In the genomic region with DNA sequence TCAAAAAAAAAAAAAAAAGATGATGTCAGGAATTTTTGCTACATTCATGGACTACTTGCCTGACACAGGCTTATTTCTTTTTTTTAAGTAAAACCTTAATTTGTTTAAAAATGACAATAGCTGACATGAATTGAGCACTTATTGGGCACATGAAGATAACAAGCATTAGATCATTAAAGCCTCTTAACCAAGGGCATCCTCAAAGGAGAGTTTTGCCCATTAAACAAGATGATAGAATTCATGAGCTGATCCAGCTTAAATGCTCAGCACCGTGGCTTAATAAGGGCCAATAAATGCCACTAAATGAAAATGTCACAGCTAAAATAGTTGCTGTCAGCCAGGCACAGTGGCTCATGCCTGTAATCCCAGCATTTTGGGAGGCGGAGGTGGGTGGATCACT, we compare ENCODE assay signal across 29 cellular contexts. TPM values are rescaled to one million over a fixed set of nuclear protein-coding genes. Genes with fewer than 3 reads are reported as not detected.
DNase-seq lines count a peak whose midpoint lies in the region; ATAC-seq, FAIRE-seq and TF ChIP-seq lines count a peak whose summit lies in the region.
"Had no signal": no experiment of that assay in that cellular context is flagged by ENCODE, and none has a peak within 500 bp of the region (broad histone marks: within the 10 kb centered on the region; RNA-seq: fewer than 3 reads in every experiment).

No MANE protein-coding gene starts in this region.

- 100% methylated on average over 2 of the region's 2 CpGs for WGBS in mesenchymal stem cell

- no peak overlapping the region for H4K91ac ChIP-seq in mesenchymal stem cell (ENCODE audit: low read length)

- H2BK15ac ChIP-seq in mesenchymal stem cell (ENCODE audit: low read depth, poor library complexity, severe bottlenecking) = no peak overlapping the region

- TF ChIP-seq CTCF in D721Med (IDR thresholded peaks at IDR 0.05; ENCODE audit: insufficient read depth, missing control alignments) (no peak), gastrocnemius medialis (IDR thresholded peaks at IDR 0.05 in 4 of 5, conservative IDR thresholded peaks at IDR 0.05 in 1 of 5) (no peak)

- H2BK5ac ChIP-seq in mesenchymal stem cell (ENCODE audit: low read depth, low read length, poor library complexity, severe bottlenecking) = no peak overlapping the region

- ATAC-seq in gastrocnemius medialis = no peak

- TF ChIP-seq POLR2A in gastrocnemius medialis (IDR thresholded peaks at IDR 0.05) = no peak

- DNase-seq in NCI-H82 (lab: John Stamatoyannopoulos, UW) (peak; percentile 52), NCI-H82 treated with DMSO at 0.1 percent for 48 hours (lab: John Stamatoyannopoulos, UW; ENCODE audit: unreplicated experiment) (no peak), D721Med (ENCODE audit: insufficient read length, low spot score) (peak; percentile 51), mesenchymal stem cell (no peak), posterior cingulate gyrus (no peak), gastrocnemius medialis (no peak)
- no peak for DNase-seq in stimulated activated CD4-positive, alpha-beta T cell treated with anti-CD3 and anti-CD28 coated beads, Interleukin-2, amount 100 ng/mL, for 24 hours
- DNase-seq: ACHN; BE2C; C1 segment of cervical spinal cord; CD4-positive, alpha-beta memory T cell; CD4-positive, CD25-positive, alpha-beta regulatory T cell; CD8-positive, alpha-beta memory T cell; COR-L47; DMS 273 treated with DMSO at 0.1 percent for 48 hours; DMS153; DMS53; DMS79; DND-41; GF-D8 had no signal

- no peak overlapping the region for H3K9ac ChIP-seq in mesenchymal stem cell (ENCODE audit: low read length)
- H3K9ac ChIP-seq: BLaER1 had no signal

- intact Hi-C loops in posterior cingulate gyrus (cut with DNase I) (no loop called here), gastrocnemius medialis (cut with DNase I; ENCODE audit: low total_unique reads) (no loop called here)

- no peak overlapping the region for H3K4me2 ChIP-seq in mesenchymal stem cell (ENCODE audit: low read length, poor library complexity, severe bottlenecking)
- H3K4me2 ChIP-seq: BLaER1 had no signal

- no peak overlapping the region for H2AFZ ChIP-seq in mesenchymal stem cell (ENCODE audit: low read depth, low read length)

- no peak overlapping the region for H3K14ac ChIP-seq in mesenchymal stem cell (ENCODE audit: low read length in 2 of 2)

- no peak overlapping the region for H3K4me3 ChIP-seq in mesenchymal stem cell (ENCODE audit: insufficient read depth in 1 of 2, low read depth in 1 of 2, low read length in 2 of 2)
- no peak overlapping the region for H3K4me3 ChIP-seq in gastrocnemius medialis
- H3K4me3 ChIP-seq: BLaER1 had no signal

- H3K9me3 ChIP-seq in mesenchymal stem cell (ENCODE audit: control insufficient read depth, low read length) = no peaks in the 10 kb centered on the region
- H3K9me3 ChIP-seq in gastrocnemius medialis = no peaks in the 10 kb centered on the region
- H3K9me3 ChIP-seq: BE2C, BLaER1 had no signal

- H3K36me3 ChIP-seq in mesenchymal stem cell (ENCODE audit: control insufficient read depth in 1 of 2, insufficient read depth in 2 of 2, low read depth in 1 of 2, low read length in 2 of 2) (peaks cover 0 to 2% of the 10 kb centered on the region in 2 experiments), gastrocnemius medialis (no peaks in the 10 kb centered on the region)
- H3K36me3 ChIP-seq: BE2C, BLaER1 had no signal

- in situ Hi-C loops in gastrocnemius medialis (cut with MboI; ENCODE audit: low sequenced_read_pairs in 4 of 4) = no loop called here

- no peak overlapping the region for H4K8ac ChIP-seq in mesenchymal stem cell (ENCODE audit: low read length)

- H3K27me3 ChIP-seq in mesenchymal stem cell (ENCODE audit: control insufficient read depth in 1 of 2, insufficient read depth in 1 of 2, low read length in 2 of 2) = no peaks in the 10 kb centered on the region
- H3K27me3 ChIP-seq in gastrocnemius medialis = no peaks in the 10 kb centered on the region
- H3K27me3 ChIP-seq: BE2C, BLaER1 had no signal

- H2BK12ac ChIP-seq in mesenchymal stem cell (ENCODE audit: low read length in 2 of 2) = no peak overlapping the region

- no peak overlapping the region for H2AK5ac ChIP-seq in mesenchymal stem cell (ENCODE audit: low read length, severe bottlenecking)

- H3K23ac ChIP-seq in mesenchymal stem cell (ENCODE audit: low read length in 2 of 2) = no peak overlapping the region

- H3K4me1 ChIP-seq in mesenchymal stem cell (ENCODE audit: control insufficient read depth, insufficient read depth, low read depth, low read length) = peaks cover 23% of the 10 kb centered on the region
- no peaks in the 10 kb centered on the region for H3K4me1 ChIP-seq in gastrocnemius medialis
- H3K4me1 ChIP-seq: BE2C had no signal

- FAIRE-seq in D721Med (lab: Jason Lieb, UNC) = no peak
- FAIRE-seq: G401.6, GM12891, GM19239 had no signal

- H2BK120ac ChIP-seq in mesenchymal stem cell (ENCODE audit: low read depth, low read length) = no peak overlapping the region

- peaks cover 9% of the 10 kb centered on the region for H3K79me1 ChIP-seq in mesenchymal stem cell (replicated peaks; ENCODE audit: low read length, poor library complexity, severe bottlenecking)

- H3K27ac ChIP-seq in mesenchymal stem cell (ENCODE audit: low read length, poor library complexity, severe bottlenecking) = peak overlapping the region; percentile 53
- H3K27ac ChIP-seq in gastrocnemius medialis = no peak overlapping the region
- H3K27ac ChIP-seq: 22Rv1, BLaER1 had no signal

- H3K18ac ChIP-seq in mesenchymal stem cell (ENCODE audit: low read depth in 1 of 2, low read length in 2 of 2) = no peak overlapping the region

- no peak overlapping the region for H3K4ac ChIP-seq in mesenchymal stem cell (ENCODE audit: low read depth in 1 of 2, low read length in 2 of 2)

RNA-seq across cellular contexts. Expression of a gene that starts 19.3 kb away (rescaled TPM):
- 15.8 TPM for polyA plus RNA-seq in mesenchymal stem cell (2013, experiment 1 of 2)
- 16.6 TPM for polyA plus RNA-seq in mesenchymal stem cell (2013, experiment 2 of 2)
- total RNA-seq in gastrocnemius medialis = 1 to 10 TPM; 1.6 to 4.2 (median 2.4) TPM
- total RNA-seq: CD4-positive, alpha-beta memory T cell; CD4-positive, CD25-positive, alpha-beta regulatory T cell; CD8-positive, alpha-beta memory T cell had no signal
- polyA plus RNA-seq: CD14-positive monocyte; CD4-positive, alpha-beta memory T cell had no signal

RNA-seq across cellular contexts. Expression of a gene that starts 25.5 kb away (rescaled TPM):
- polyA plus RNA-seq in mesenchymal stem cell (2013, experiment 1 of 2) = 48.5 TPM
- polyA plus RNA-seq in mesenchymal stem cell (2013, experiment 2 of 2) = 46.2 TPM
- total RNA-seq in gastrocnemius medialis = 10 to 100 TPM; 20.0 to 49.8 (median 36.1) TPM

RNA-seq across cellular contexts. Expression of a gene that starts 25.7 kb away (rescaled TPM):
- polyA plus RNA-seq in mesenchymal stem cell (2013, experiment 1 of 2) = 17.6 TPM
- 15.2 TPM for polyA plus RNA-seq in mesenchymal stem cell (2013, experiment 2 of 2)
- total RNA-seq in gastrocnemius medialis = 10 to 100 TPM; 12.1 to 30.0 (median 27.8) TPM

RNA-seq across cellular contexts. Expression of a gene that starts 44.3 kb away (rescaled TPM):
- not detected for polyA plus RNA-seq in mesenchymal stem cell (2013, experiment 1 of 2)
- 0.05 TPM for polyA plus RNA-seq in mesenchymal stem cell (2013, experiment 2 of 2)
- under 1 TPM in 1 of 4 donors, not detected in 3; 0.46 TPM for total RNA-seq in gastrocnemius medialis
- total RNA-seq: A172, Daoy had no signal
- polyA plus RNA-seq: AG04450; CD14-positive monocyte; CD4-positive, alpha-beta memory T cell; CD4-positive, CD25-positive, alpha-beta regulatory T cell; CD8-positive, alpha-beta memory T cell had no signal

RNA-seq across cellular contexts. Expression of a gene that starts 56.5 kb away (rescaled TPM):
- polyA plus RNA-seq in mesenchymal stem cell (2013, experiment 1 of 2) = 23.4 TPM
- 24.8 TPM for polyA plus RNA-seq in mesenchymal stem cell (2013, experiment 2 of 2)
- 10 to 100 TPM; 32.2 to 63.8 (median 53.6) TPM for total RNA-seq in gastrocnemius medialis

Comparison
In these comparisons a context has a peak if more than half of its experiments do, and no peak if none do; other contexts are left out.
1. DNase-seq: peak in NCI-H82 (single experiment) and D721Med (single experiment); none in NCI-H82 treated with DMSO at 0.1 percent for 48 hours (single experiment), mesenchymal stem cell (single experiment), posterior cingulate gyrus (0 of 10), gastrocnemius medialis (0 of 2) and stimulated activated CD4-positive, alpha-beta T cell treated with anti-CD3 and anti-CD28 coated beads, Interleukin-2, amount 100 ng/mL, for 24 hours (0 of 2).